ENCODE assay signal across 14 cellular contexts in genomic region chr5:124438390-124439380, GRCh38.
DNase-seq lines count a peak whose midpoint lies in the region; ATAC-seq and TF ChIP-seq lines count a peak whose summit lies in the region.
"Had no signal": no experiment of that assay in that cellular context is flagged by ENCODE, and none has a peak within 500 bp of the region (broad histone marks: within the 10 kb centered on the region; RNA-seq: fewer than 3 reads in every experiment).

No MANE protein-coding gene starts in this region.

- no peaks in the 10 kb centered on the region for H3K27me3 ChIP-seq in lower lobe of right lung (ENCODE audit: low read depth)
- H3K27me3 ChIP-seq in effector memory CD4-positive, alpha-beta T cell (replicated peaks; ENCODE audit: control insufficient read depth, insufficient read depth, low read length, poor library complexity, severe bottlenecking), result no peaks in the 10 kb centered on the region
- H3K27me3 ChIP-seq: BE2C had no signal

- peaks cover 22% of the 10 kb centered on the region for H3K36me3 Mint-ChIP-seq in WTC11
- H3K36me3 Mint-ChIP-seq: stimulated activated naive B cell treated with anti-CD40 and anti-IgM and Interleukin-4, amounts not matched to agents 10 μg/mL and 1 μg/mL and 100 μg/mL, for 72 hours had no signal

- intact Hi-C loops in sciatic nerve (cut with DNase I) (no loop called here), lower lobe of right lung (cut with DNase I) (no loop called here)

- DNase-seq in Ammon's horn (ENCODE audit: low spot score) (peak; percentile 86), WTC11 (ENCODE audit: low spot score) (peak; percentile 43), iPS-NIHi11 (ENCODE audit: low spot score) (peak; percentile 31), sciatic nerve (ENCODE audit: low spot score) (no peak), DMS53 (lab: John Stamatoyannopoulos, UW) (no peak), lower lobe of right lung (no peak)
- no peak for DNase-seq in effector memory CD4-positive, alpha-beta T cell
- DNase-seq: activated CD4-positive, alpha-beta T cell treated with anti-CD3 and anti-CD28 coated beads for 48 hours; activated naive CD4-positive, alpha-beta T cell treated with Interleukin-2 at 50 U/mL for 16 hours; BE2C; naive B cell; SIG-M5; stimulated activated naive B cell treated with anti-CD40 and anti-IgM and Interleukin-4, amounts not matched to agents 10 μg/mL and 1 μg/mL and 100 μg/mL, for 72 hours had no signal

- TF ChIP-seq CTCF in HEK293 (tag by site-specific recombination; IDR thresholded peaks at IDR 0.05), result no peak
- no peak for TF ChIP-seq CTCF in WTC11 (IDR thresholded peaks at IDR 0.05)
- no peak for TF ChIP-seq CTCF in lower lobe of right lung (IDR thresholded peaks at IDR 0.05)

- H3K4me3 Mint-ChIP-seq in WTC11, result peak overlapping the region; percentile 22
- H3K4me3 Mint-ChIP-seq: stimulated activated naive B cell treated with anti-CD40 and anti-IgM and Interleukin-4, amounts not matched to agents 10 μg/mL and 1 μg/mL and 100 μg/mL, for 72 hours had no signal

- POLR2A ChIA-PET in HEK293 (lab: Yijun Ruan, JAX), result interaction anchor here (0.6 kb wide), 1 partner anchor 302 kb away, joined by 3 read pairs; no protein-coding TSS in a partner anchor
- POLR2A ChIA-PET in WTC11 (lab: Charles Lee), result no interaction called here

- H3K27ac Mint-ChIP-seq in WTC11, result peak overlapping the region; percentile 96
- H3K27ac Mint-ChIP-seq: stimulated activated naive B cell treated with anti-CD40 and anti-IgM and Interleukin-4, amounts not matched to agents 10 μg/mL and 1 μg/mL and 100 μg/mL, for 72 hours had no signal

- ATAC-seq in WTC11, result peak; percentile 79
- ATAC-seq in sciatic nerve, result no peak
- ATAC-seq in lower lobe of right lung, result no peak

- H3K9me3 Mint-ChIP-seq in WTC11, result peaks cover 21% of the 10 kb centered on the region

- no peak overlapping the region for H3K27ac ChIP-seq in HEK293 (ENCODE audit: extremely low read depth, low read depth, low read length)
- no peak overlapping the region for H3K27ac ChIP-seq in lower lobe of right lung
- no peak overlapping the region for H3K27ac ChIP-seq in effector memory CD4-positive, alpha-beta T cell (ENCODE audit: insufficient read depth, low read length, poor library complexity, severe bottlenecking)

- H3K9me3 ChIP-seq in HEK293 (ENCODE audit: control insufficient read depth, insufficient read depth, low read depth, low read length) (no peaks in the 10 kb centered on the region), lower lobe of right lung (no peaks in the 10 kb centered on the region)
- H3K9me3 ChIP-seq in effector memory CD4-positive, alpha-beta T cell (ENCODE audit: control insufficient read depth, low read length), result no peaks in the 10 kb centered on the region
- H3K9me3 ChIP-seq: BE2C had no signal

- CTCF ChIA-PET in HEK293 (lab: Yijun Ruan, JAX) (no interaction called here), WTC11 (lab: Charles Lee) (no interaction called here)

- H3K36me3 ChIP-seq in HEK293 (ENCODE audit: control insufficient read depth in 2 of 2, insufficient read depth in 1 of 2, low read length in 2 of 2) (no peaks in the 10 kb centered on the region), lower lobe of right lung (no peaks in the 10 kb centered on the region)
- H3K36me3 ChIP-seq in effector memory CD4-positive, alpha-beta T cell (ENCODE audit: control insufficient read depth, insufficient read depth, low read length), result no peaks in the 10 kb centered on the region
- H3K36me3 ChIP-seq: BE2C had no signal

- peaks cover 61% of the 10 kb centered on the region for H3K4me1 Mint-ChIP-seq in WTC11

- H3K4me1 ChIP-seq in HEK293 (ENCODE audit: control insufficient read depth, insufficient read depth, low read length) (no peaks in the 10 kb centered on the region), lower lobe of right lung (no peaks in the 10 kb centered on the region)
- no peaks in the 10 kb centered on the region for H3K4me1 ChIP-seq in effector memory CD4-positive, alpha-beta T cell (ENCODE audit: control insufficient read depth, insufficient read depth, low read length, poor library complexity, severe bottlenecking)

- H3K4me3 ChIP-seq in HEK293 (ENCODE audit: low read depth, low read length) (no peak overlapping the region), lower lobe of right lung (no peak overlapping the region)
- no peak overlapping the region for H3K4me3 ChIP-seq in effector memory CD4-positive, alpha-beta T cell (ENCODE audit: insufficient read depth, low read depth, low read length, poor library complexity, severe bottlenecking)

- H3K27me3 Mint-ChIP-seq in WTC11 (ENCODE audit: low read depth), result no peaks in the 10 kb centered on the region
- H3K27me3 Mint-ChIP-seq: naive B cell; stimulated activated naive B cell treated with anti-CD40 and anti-IgM and Interleukin-4, amounts not matched to agents 10 μg/mL and 1 μg/mL and 100 μg/mL, for 72 hours had no signal

TF ChIP-seq in HEK293, 187 proteins besides CTCF, POLR2A, EP300 and RAD21:
- TF ChIP-seq PRDM1 (tag by site-specific recombination; IDR thresholded peaks at IDR 0.05), result no peak
- no peak for TF ChIP-seq ZNF248 (tag by site-specific recombination; IDR thresholded peaks at IDR 0.05)
- no peak for TF ChIP-seq ZNF791 (tag by site-specific recombination; IDR thresholded peaks at IDR 0.05)
- TF ChIP-seq ZNF184 (tag by site-specific recombination; IDR thresholded peaks at IDR 0.05), result no peak
- no peak for TF ChIP-seq ZNF175 (tag by site-specific recombination; IDR thresholded peaks at IDR 0.05)
- TF ChIP-seq, protein P1, sequence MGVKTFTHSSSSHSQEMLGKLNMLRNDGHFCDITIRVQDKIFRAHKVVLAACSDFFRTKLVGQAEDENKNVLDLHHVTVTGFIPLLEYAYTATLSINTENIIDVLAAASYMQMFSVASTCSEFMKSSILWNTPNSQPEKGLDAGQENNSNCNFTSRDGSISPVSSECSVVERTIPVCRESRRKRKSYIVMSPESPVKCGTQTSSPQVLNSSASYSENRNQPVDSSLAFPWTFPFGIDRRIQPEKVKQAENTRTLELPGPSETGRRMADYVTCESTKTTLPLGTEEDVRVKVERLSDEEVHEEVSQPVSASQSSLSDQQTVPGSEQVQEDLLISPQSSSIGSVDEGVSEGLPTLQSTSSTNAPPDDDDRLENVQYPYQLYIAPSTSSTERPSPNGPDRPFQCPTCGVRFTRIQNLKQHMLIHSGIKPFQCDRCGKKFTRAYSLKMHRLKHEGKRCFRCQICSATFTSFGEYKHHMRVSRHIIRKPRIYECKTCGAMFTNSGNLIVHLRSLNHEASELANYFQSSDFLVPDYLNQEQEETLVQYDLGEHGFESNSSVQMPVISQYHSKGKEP (tag by site-specific recombination; IDR thresholded peaks at IDR 0.05), result peak; percentile 52; the same call in 1 of the 2 replicates
- no peak for TF ChIP-seq HOXD13 (CRISPR knock-in tag; IDR thresholded peaks at IDR 0.05; ENCODE audit: borderline replicate concordance)

TF ChIP-seq in WTC11, 78 proteins besides CTCF, POLR2A, EP300 and RAD21:
- TF ChIP-seq FOXK1 (CRISPR knock-in tag; IDR thresholded peaks at IDR 0.05), result peak; percentile 20; the same call in 1 of the 2 replicates
- TF ChIP-seq MYBL2 (CRISPR knock-in tag; IDR thresholded peaks at IDR 0.05), result no peak
- TF ChIP-seq SP1 (CRISPR knock-in tag; conservative IDR thresholded peaks at IDR 0.05), result peak; percentile 27; the same call in 1 of the 2 replicates
- peak; percentile 38; the same call in 1 of the 2 replicates for TF ChIP-seq TEAD1 (CRISPR knock-in tag; IDR thresholded peaks at IDR 0.05)

Comparison
In these comparisons a context has a peak if more than half of its experiments do, and no peak if none do; other contexts are left out.
1. DNase-seq: peak in Ammon's horn (single experiment), WTC11 (single experiment) and iPS-NIHi11 (single experiment); none in sciatic nerve (single experiment), DMS53 (single experiment), lower lobe of right lung (single experiment) and effector memory CD4-positive, alpha-beta T cell (0 of 3).